Comparison of ENCODE assay signal across 30 cellular contexts in genomic region chrX:1152090-1152489, GRCh38.
DNase-seq lines count a peak whose midpoint lies in the region; ATAC-seq and TF ChIP-seq lines count a peak whose summit lies in the region.
"Had no signal": no experiment of that assay in that cellular context is flagged by ENCODE, and none has a peak within 500 bp of the region (broad histone marks: within the 10 kb centered on the region; RNA-seq: fewer than 3 reads in every experiment).

No MANE protein-coding gene starts in this region.

- no peak for TF ChIP-seq EP300 in esophagus muscularis mucosa (IDR thresholded peaks at IDR 0.05)

- DNase-seq in GM23338 (ENCODE audit: low spot score) (no peak), Panc1 (ENCODE audit: low read depth, low spot score) (no peak), esophagus muscularis mucosa (ENCODE audit: extremely low spot score) (peak; percentile 47), neuronal stem cell (ENCODE audit: low spot score) (no peak), HK-2 (ENCODE audit: unreplicated experiment) (no peak), Ammon's horn (ENCODE audit: low spot score) (no peak)
- no peak for DNase-seq in naive thymus-derived CD8-positive, alpha-beta T cell
- DNase-seq: Caco-2; DMS79; EL; GDM1; HFFc6; Kasumi-1; NCI-H1092 treated with DMSO at 0.1 percent for 48 hours; NCI-H1436; NCI-H187; NCI-H2081 treated with DMSO at 0.1 percent for 48 hours; NCI-H2171; NCI-H345; NCI-H510A treated with DMSO at 0.1 percent for 48 hours; NCI-H748 treated with DMSO at 0.1 percent for 48 hours; NK-92 treated with Interleukin-12 subunit alpha and Interleukin-12 subunit beta, amount 100 ng/mL, for 24 hours; PC-3; SHP77 had no signal

- intact Hi-C loops in Panc1 (cut with micrococcal nuclease; ENCODE audit: unreplicated experiment) (no loop called here), esophagus muscularis mucosa (cut with DNase I) (no loop called here)

- no peaks in the 10 kb centered on the region for H3K9me2 ChIP-seq in GM23338 (ENCODE audit: insufficient read depth)

- TF ChIP-seq CTCF in GM23338 (conservative IDR thresholded peaks at IDR 0.05; ENCODE audit: low read depth in 2 of 2), result no peak
- TF ChIP-seq CTCF in Panc1 (IDR thresholded peaks at IDR 0.05), result no peak
- no peak for TF ChIP-seq CTCF in esophagus muscularis mucosa (IDR thresholded peaks at IDR 0.05)

- H3K27ac Mint-ChIP-seq in GM23338, result no peak overlapping the region
- H3K27ac Mint-ChIP-seq in naive thymus-derived CD8-positive, alpha-beta T cell, result peak overlapping the region in 1 of 10 donors; percentile 39
- H3K27ac Mint-ChIP-seq: B cell; CD8-positive, alpha-beta T cell; HFFc6 had no signal

- H3F3A ChIP-seq in GM23338 (replicated peaks; ENCODE audit: low read depth), result 0 out of 2 replicates have a peak, but pooled peaks cover 2% of the 10 kb centered on the region

- H3K27me3 ChIP-seq in GM23338 (ENCODE audit: insufficient read depth), result no peaks in the 10 kb centered on the region
- H3K27me3 ChIP-seq in Panc1 (ENCODE audit: control insufficient read depth, insufficient read depth, low read length), result no peaks in the 10 kb centered on the region
- peaks cover 0 to 56% (median 0%) of the 10 kb centered on the region in 4 donors for H3K27me3 ChIP-seq in esophagus muscularis mucosa
- H3K27me3 ChIP-seq in neuronal stem cell (ENCODE audit: control insufficient read depth in 3 of 3, insufficient read depth in 3 of 3, low read depth in 1 of 3, low read length in 3 of 3), result no peaks in the 10 kb centered on the region

- no peak overlapping the region for H2BK15ac ChIP-seq in neuronal stem cell (ENCODE audit: low read length)

- peak overlapping the region; percentile 85 for H3K18ac ChIP-seq in neuronal stem cell (ENCODE audit: low read length)

- POLR2A ChIA-PET in Panc1 (lab: Charles Lee), result no interaction called here
- POLR2A ChIA-PET in naive thymus-derived CD8-positive, alpha-beta T cell (lab: Charles Lee), result no interaction called here

- no TSS peak for BruUV-seq in Panc1 (replicated peaks; lab: Mats Ljungman, UMichigan)

- no peak overlapping the region for H4K91ac ChIP-seq in neuronal stem cell (ENCODE audit: low read depth, low read length, poor library complexity)

- H2BK12ac ChIP-seq in neuronal stem cell (ENCODE audit: low read length), result no peak overlapping the region

- peaks cover 87% of the 10 kb centered on the region for H3K9me3 Mint-ChIP-seq in GM23338
- no peaks in the 10 kb centered on the region for H3K9me3 Mint-ChIP-seq in naive thymus-derived CD8-positive, alpha-beta T cell
- H3K9me3 Mint-ChIP-seq: HFFc6 had no signal

- no peak overlapping the region for H3K4ac ChIP-seq in neuronal stem cell (ENCODE audit: low read length)

- no peaks in the 10 kb centered on the region; the same call in 2 of the 3 replicates for H3K4me1 Mint-ChIP-seq in GM23338
- H3K4me1 Mint-ChIP-seq in naive thymus-derived CD8-positive, alpha-beta T cell, result no peaks in the 10 kb centered on the region
- H3K4me1 Mint-ChIP-seq: B cell had no signal

- H3K27ac ChIP-seq in GM23338 (ENCODE audit: low read depth), result no peak overlapping the region
- H3K27ac ChIP-seq in Panc1 (ENCODE audit: low read length), result no peak overlapping the region
- H3K27ac ChIP-seq in esophagus muscularis mucosa (replicated peaks in 1 of 4), result no peak overlapping the region
- no peak overlapping the region for H3K27ac ChIP-seq in neuronal stem cell (replicated peaks; ENCODE audit: low read length)
- H3K27ac ChIP-seq: C4-2B had no signal

- no peak overlapping the region for H3K4me3 Mint-ChIP-seq in GM23338
- H3K4me3 Mint-ChIP-seq in naive thymus-derived CD8-positive, alpha-beta T cell, result no peak overlapping the region
- H3K4me3 Mint-ChIP-seq: B cell; CD8-positive, alpha-beta T cell had no signal

- H3K79me2 ChIP-seq in GM23338 (replicated peaks; ENCODE audit: insufficient read depth), result no peaks in the 10 kb centered on the region

- 44% methylated on average over 8 of the region's 10 CpGs for WGBS in esophagus muscularis mucosa
- no CpG with 5 or more reads among the region's 10 CpGs for WGBS in neuronal stem cell (ENCODE audit: extremely low coverage in 2 of 2, insufficient read length in 2 of 2, insufficient replicate concordance in 1 of 2), 2 donors

- H4K8ac ChIP-seq in neuronal stem cell (ENCODE audit: low read depth, low read length), result no peak overlapping the region

- ATAC-seq in GM23338 (no peak), Panc1 (0 out of 2 replicates have a peak, but pooled peaks have one; percentile 58)
- no peak for ATAC-seq in naive thymus-derived CD8-positive, alpha-beta T cell
- ATAC-seq: CD8-positive, alpha-beta T cell; GM12878; K562; PC-3 had no signal

- H3K27me3 Mint-ChIP-seq in GM23338 (ENCODE audit: insufficient read depth, low read depth, poor library complexity), result peaks cover 7% of the 10 kb centered on the region
- peaks cover 0 to 28% (median 17%) of the 10 kb centered on the region in 5 donors for H3K27me3 Mint-ChIP-seq in naive thymus-derived CD8-positive, alpha-beta T cell
- H3K27me3 Mint-ChIP-seq: B cell had no signal

- peak overlapping the region; percentile 30 for H3K9ac ChIP-seq in neuronal stem cell (ENCODE audit: low read depth, low read length, poor library complexity)

- no peak overlapping the region for H2AK5ac ChIP-seq in neuronal stem cell (ENCODE audit: low read depth, low read length)

- H3K4me2 ChIP-seq in GM23338, result no peak overlapping the region
- no peak overlapping the region for H3K4me2 ChIP-seq in neuronal stem cell (ENCODE audit: insufficient read depth, low read length, poor library complexity, severe bottlenecking)

- no peak overlapping the region for H3K4me3 ChIP-seq in GM23338
- H3K4me3 ChIP-seq in Panc1 (ENCODE audit: low read depth in 2 of 2, low read length in 2 of 2), result no peak overlapping the region
- H3K4me3 ChIP-seq in esophagus muscularis mucosa, result no peak overlapping the region
- H3K4me3 ChIP-seq in neuronal stem cell (ENCODE audit: low read length in 2 of 2), result no peak overlapping the region
- H3K4me3 ChIP-seq: GM12878, HAP-1, K562 had no signal

- H4K20me1 ChIP-seq in GM23338 (replicated peaks; ENCODE audit: insufficient read depth), result no peaks in the 10 kb centered on the region

- no peak for TF ChIP-seq POLR2A in esophagus muscularis mucosa (IDR thresholded peaks at IDR 0.05; ENCODE audit: low read depth)

- CTCF ChIA-PET in Panc1 (lab: Charles Lee), result no interaction called here

- H2BK120ac ChIP-seq in neuronal stem cell (ENCODE audit: low read depth, low read length), result no peak overlapping the region

- H3K23ac ChIP-seq in neuronal stem cell (ENCODE audit: low read depth, low read length, poor library complexity), result no peak overlapping the region

- peaks cover 27% of the 10 kb centered on the region for H3K36me3 Mint-ChIP-seq in GM23338 (ENCODE audit: low read depth)
- H3K36me3 Mint-ChIP-seq in naive thymus-derived CD8-positive, alpha-beta T cell, result peaks cover 0 to 2% (median 0%) of the 10 kb centered on the region in 3 donors
- H3K36me3 Mint-ChIP-seq: CD8-positive, alpha-beta T cell had no signal

- in situ Hi-C loops in Panc1 (cut with HindIII; ENCODE audit: low pct_unique_long_range_greater_than_20kb, low sequenced_read_pairs), result no loop called here

- H3K36me3 ChIP-seq in GM23338 (ENCODE audit: insufficient read depth) (no peaks in the 10 kb centered on the region), Panc1 (ENCODE audit: control insufficient read depth, insufficient read depth, low read length) (no peaks in the 10 kb centered on the region), esophagus muscularis mucosa (no peaks in the 10 kb centered on the region), neuronal stem cell (replicated peaks in 1 of 2; ENCODE audit: control insufficient read depth in 2 of 2, insufficient read depth in 2 of 2, low read length in 2 of 2) (no peaks in the 10 kb centered on the region)
- H3K36me3 ChIP-seq: HAP-1 had no signal

- no peaks in the 10 kb centered on the region for H3K79me1 ChIP-seq in neuronal stem cell (ENCODE audit: low read depth, low read length)

- H3K9me3 ChIP-seq in Panc1 (ENCODE audit: control insufficient read depth, insufficient read depth, low read depth, low read length) (no peaks in the 10 kb centered on the region), esophagus muscularis mucosa (no peaks in the 10 kb centered on the region), neuronal stem cell (replicated peaks in 1 of 2; ENCODE audit: control insufficient read depth in 2 of 2, insufficient read depth in 1 of 2, low read depth in 1 of 2, low read length in 2 of 2) (no peaks in the 10 kb centered on the region)
- H3K9me3 ChIP-seq: Caco-2, HAP-1 had no signal

- no peak overlapping the region for H2BK5ac ChIP-seq in neuronal stem cell (ENCODE audit: low read length)

- H3K4me1 ChIP-seq in GM23338 (ENCODE audit: insufficient read depth) (0 out of 2 replicates have a peak, but pooled peaks cover 3% of the 10 kb centered on the region), Panc1 (ENCODE audit: control insufficient read depth, insufficient read depth, low read length) (no peaks in the 10 kb centered on the region), esophagus muscularis mucosa (no peaks in the 10 kb centered on the region), neuronal stem cell (ENCODE audit: control insufficient read depth in 2 of 2, insufficient read depth in 1 of 2, low read depth in 1 of 2, low read length in 2 of 2) (peaks cover 1 to 2% of the 10 kb centered on the region in 2 donors)
- H3K4me1 ChIP-seq: Caco-2, HAP-1 had no signal

- peak overlapping the region; percentile 63; the same call in 1 of the 2 replicates for H2AFZ ChIP-seq in GM23338
- no peak overlapping the region for H2AFZ ChIP-seq in neuronal stem cell (ENCODE audit: low read length)

- H3K14ac ChIP-seq in neuronal stem cell (ENCODE audit: low read length), result no peak overlapping the region

TF ChIP-seq in GM23338, 12 proteins besides CTCF, POLR2A, EP300 and RAD21 (continues in another document):
- TF ChIP-seq EZH2phosphoT487 (IDR thresholded peaks at IDR 0.05; ENCODE audit: unreplicated experiment), result no peak
